17 cellular contexts compared by ENCODE assay signal in the genomic region with DNA sequence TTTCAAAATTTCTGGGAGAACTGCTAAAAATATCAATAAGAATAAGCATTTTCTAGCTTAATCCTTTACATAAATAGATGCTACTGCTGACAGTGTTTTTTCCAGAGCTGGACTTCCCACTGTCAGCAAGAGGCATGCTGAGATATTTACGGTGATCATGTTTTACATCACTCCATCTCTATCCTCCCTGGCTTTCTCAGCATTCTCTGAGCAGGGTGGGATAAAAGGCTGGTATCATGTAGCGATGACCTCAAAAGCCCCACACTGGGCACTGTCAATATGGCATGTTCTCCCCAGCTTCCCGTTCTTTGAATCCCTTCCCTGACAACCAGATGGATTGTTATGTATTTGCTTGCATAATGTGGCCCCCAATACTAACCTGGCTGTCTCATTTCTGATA.
DNase-seq lines count a peak whose midpoint lies in the region; TF ChIP-seq lines count a peak whose summit lies in the region.
"Had no signal": no experiment of that assay in that cellular context is flagged by ENCODE, and none has a peak within 500 bp of the region (broad histone marks: within the 10 kb centered on the region; RNA-seq: fewer than 3 reads in every experiment).

No MANE protein-coding gene starts in this region.

- TF ChIP-seq EP300 in neural cell (conservative IDR thresholded peaks at IDR 0.05; ENCODE audit: poor library complexity, severe bottlenecking) = no peak

- no peaks in the 10 kb centered on the region for H3K9me3 Mint-ChIP-seq in endodermal cell
- H3K9me3 Mint-ChIP-seq: HFFc6, IgD-negative memory B cell had no signal

- no peak overlapping the region for H3K4me2 ChIP-seq in neural cell (ENCODE audit: low read length)
- H3K4me2 ChIP-seq: A549 had no signal

- TF ChIP-seq RAD21 in neural cell (conservative IDR thresholded peaks at IDR 0.05) = no peak

- H3F3A ChIP-seq in neural cell (ENCODE audit: insufficient read depth, low read length, poor library complexity, severe bottlenecking) = no peaks in the 10 kb centered on the region

- H3K4me1 ChIP-seq in endodermal cell (ENCODE audit: control insufficient read depth, insufficient read depth, low read length) (no peaks in the 10 kb centered on the region), uterus (no peaks in the 10 kb centered on the region)
- H3K4me1 ChIP-seq: A549 had no signal

- H4K20me1 ChIP-seq in neural cell (ENCODE audit: insufficient read depth) = no peaks in the 10 kb centered on the region

- no peak overlapping the region for H3K27ac Mint-ChIP-seq in endodermal cell
- H3K27ac Mint-ChIP-seq: CD14-positive monocyte; CD4-positive, alpha-beta memory T cell; HFFc6; IgD-negative memory B cell had no signal

- H3K79me2 ChIP-seq in neural cell (replicated peaks; ENCODE audit: insufficient read depth, low read length) = no peaks in the 10 kb centered on the region

- H3K27me3 ChIP-seq in endodermal cell (ENCODE audit: control insufficient read depth, insufficient read depth, low read length, poor library complexity, severe bottlenecking) (no peaks in the 10 kb centered on the region), neural cell (ENCODE audit: insufficient read depth, low read depth, low read length) (no peaks in the 10 kb centered on the region), uterus (no peaks in the 10 kb centered on the region)

- intact Hi-C loops in uterus (cut with DNase I; ENCODE audit: low total_unique reads) = no loop called here

- no peaks in the 10 kb centered on the region for H3K36me3 Mint-ChIP-seq in endodermal cell (ENCODE audit: low read depth)
- H3K36me3 Mint-ChIP-seq: CD14-positive monocyte; CD4-positive, alpha-beta memory T cell had no signal

- TF ChIP-seq CTCF in endodermal cell (conservative IDR thresholded peaks at IDR 0.05) (no peak), neural cell (IDR thresholded peaks at IDR 0.05; ENCODE audit: poor library complexity, severe bottlenecking) (no peak), uterus (IDR thresholded peaks at IDR 0.05) (no peak)

- no peaks in the 10 kb centered on the region for H3K4me1 Mint-ChIP-seq in endodermal cell
- H3K4me1 Mint-ChIP-seq: CD14-positive monocyte; CD4-positive, alpha-beta memory T cell had no signal

- DNase-seq in NCI-H345 (lab: John Stamatoyannopoulos, UW) = peak; percentile 23
- DNase-seq in NCI-H345 treated with DMSO at 0.1 percent for 48 hours (lab: John Stamatoyannopoulos, UW; ENCODE audit: unreplicated experiment) = no peak
- peak; percentile 20 for DNase-seq in NCI-H146 (lab: John Stamatoyannopoulos, UW)
- DNase-seq in endodermal cell = no peak
- no peak for DNase-seq in uterus
- DNase-seq in G401 (ENCODE audit: low spot score) = no peak
- DNase-seq in LoVo (ENCODE audit: low spot score) = no peak
- DNase-seq: AML-193; CD4-positive, alpha-beta memory T cell; DMS79 treated with DMSO at 0.1 percent for 48 hours; HFFc6; KBM-7 had no signal

- H3K9me3 ChIP-seq in endodermal cell (ENCODE audit: control insufficient read depth, low read length) (no peaks in the 10 kb centered on the region), neural cell (ENCODE audit: low read length) (no peaks in the 10 kb centered on the region), uterus (no peaks in the 10 kb centered on the region)
- H3K9me3 ChIP-seq: A549 had no signal

- in situ Hi-C loops in G401 (cut with HindIII; ENCODE audit: low sequenced_read_pairs) = no loop called here

- no peaks in the 10 kb centered on the region for H3K9me2 ChIP-seq in neural cell (ENCODE audit: insufficient read depth, low read length)

- H2AFZ ChIP-seq in neural cell (ENCODE audit: low read depth, low read length) = no peak overlapping the region

- 58 to 82% methylated on average over 2 to 3 of the region's 3 CpGs for WGBS in endodermal cell (ENCODE audit: insufficient coverage in 1 of 2, insufficient read length in 1 of 2), 2 experiments

- TF ChIP-seq POLR2A in uterus (IDR thresholded peaks at IDR 0.05) = no peak

- H3K36me3 ChIP-seq in endodermal cell (ENCODE audit: control insufficient read depth, insufficient read depth, low read length) (no peaks in the 10 kb centered on the region), neural cell (ENCODE audit: insufficient read depth, low read length) (no peaks in the 10 kb centered on the region), uterus (no peaks in the 10 kb centered on the region)

- H3K4me3 ChIP-seq in endodermal cell (ENCODE audit: low read length) (no peak overlapping the region), neural cell (ENCODE audit: low read length) (no peak overlapping the region), uterus (no peak overlapping the region)
- H3K4me3 ChIP-seq: A549 had no signal

- peak overlapping the region; percentile 34 for H3K27ac ChIP-seq in endodermal cell (ENCODE audit: low read depth, low read length)
- no peak overlapping the region for H3K27ac ChIP-seq in neural cell (ENCODE audit: low read length)
- no peak overlapping the region for H3K27ac ChIP-seq in uterus
- H3K27ac ChIP-seq: 22Rv1, A549 had no signal

- H3K9ac ChIP-seq in endodermal cell (ENCODE audit: extremely low read depth, low read length, poor library complexity, severe bottlenecking) (no peak overlapping the region), neural cell (ENCODE audit: low read length) (no peak overlapping the region)

- no peak overlapping the region for H3K4me3 Mint-ChIP-seq in endodermal cell
- H3K4me3 Mint-ChIP-seq: CD14-positive monocyte; CD4-positive, alpha-beta memory T cell; HFFc6; IgD-negative memory B cell had no signal

- no peaks in the 10 kb centered on the region for H3K27me3 Mint-ChIP-seq in endodermal cell (ENCODE audit: insufficient read depth)

TF ChIP-seq in neural cell, 6 proteins besides CTCF, POLR2A, EP300 and RAD21:
- TF ChIP-seq SMC3 (conservative IDR thresholded peaks at IDR 0.05; ENCODE audit: poor library complexity) (no peak), POLR2AphosphoS5 (IDR thresholded peaks at IDR 0.05) (peak; percentile 72)
- TF ChIP-seq, protein P1, sequence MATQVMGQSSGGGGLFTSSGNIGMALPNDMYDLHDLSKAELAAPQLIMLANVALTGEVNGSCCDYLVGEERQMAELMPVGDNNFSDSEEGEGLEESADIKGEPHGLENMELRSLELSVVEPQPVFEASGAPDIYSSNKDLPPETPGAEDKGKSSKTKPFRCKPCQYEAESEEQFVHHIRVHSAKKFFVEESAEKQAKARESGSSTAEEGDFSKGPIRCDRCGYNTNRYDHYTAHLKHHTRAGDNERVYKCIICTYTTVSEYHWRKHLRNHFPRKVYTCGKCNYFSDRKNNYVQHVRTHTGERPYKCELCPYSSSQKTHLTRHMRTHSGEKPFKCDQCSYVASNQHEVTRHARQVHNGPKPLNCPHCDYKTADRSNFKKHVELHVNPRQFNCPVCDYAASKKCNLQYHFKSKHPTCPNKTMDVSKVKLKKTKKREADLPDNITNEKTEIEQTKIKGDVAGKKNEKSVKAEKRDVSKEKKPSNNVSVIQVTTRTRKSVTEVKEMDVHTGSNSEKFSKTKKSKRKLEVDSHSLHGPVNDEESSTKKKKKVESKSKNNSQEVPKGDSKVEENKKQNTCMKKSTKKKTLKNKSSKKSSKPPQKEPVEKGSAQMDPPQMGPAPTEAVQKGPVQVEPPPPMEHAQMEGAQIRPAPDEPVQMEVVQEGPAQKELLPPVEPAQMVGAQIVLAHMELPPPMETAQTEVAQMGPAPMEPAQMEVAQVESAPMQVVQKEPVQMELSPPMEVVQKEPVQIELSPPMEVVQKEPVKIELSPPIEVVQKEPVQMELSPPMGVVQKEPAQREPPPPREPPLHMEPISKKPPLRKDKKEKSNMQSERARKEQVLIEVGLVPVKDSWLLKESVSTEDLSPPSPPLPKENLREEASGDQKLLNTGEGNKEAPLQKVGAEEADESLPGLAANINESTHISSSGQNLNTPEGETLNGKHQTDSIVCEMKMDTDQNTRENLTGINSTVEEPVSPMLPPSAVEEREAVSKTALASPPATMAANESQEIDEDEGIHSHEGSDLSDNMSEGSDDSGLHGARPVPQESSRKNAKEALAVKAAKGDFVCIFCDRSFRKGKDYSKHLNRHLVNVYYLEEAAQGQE (IDR thresholded peaks at IDR 0.05; ENCODE audit: borderline replicate concordance) = peak; percentile 39

Comparison
In these comparisons a context has a peak if more than half of its experiments do, and no peak if none do; other contexts are left out.
1. DNase-seq: peak in NCI-H345 (single experiment) and NCI-H146 (single experiment); none in NCI-H345 treated with DMSO at 0.1 percent for 48 hours (single experiment), endodermal cell (single experiment), uterus (0 of 2), G401 (single experiment) and LoVo (single experiment).